In genomic region chr6:27545271-27546046, GRCh38 we compare ENCODE assay signal across 8 cellular contexts.
DNase-seq lines count a peak whose midpoint lies in the region; ATAC-seq and TF ChIP-seq lines count a peak whose summit lies in the region.

No MANE protein-coding gene starts in this region.

- peak overlapping the region; percentile 79 for H3K4me3 ChIP-seq in BE2C (ENCODE audit: low read depth, low read length)
- H3K4me3 ChIP-seq in HAP-1: no peak overlapping the region
- peak overlapping the region; percentile 90; the same call in 1 of the 2 replicates for H3K4me3 ChIP-seq in iPS DF 6.9 (ENCODE audit: low read length)
- H3K4me3 ChIP-seq in thoracic aorta: peak overlapping the region; percentile 1

- in situ Hi-C loops in HAP-1 (cut with MboI; ENCODE audit: low sequenced_read_pairs): no loop called here

- no peak for TF ChIP-seq CTCF in BE2C (IDR thresholded peaks at IDR 0.05; ENCODE audit: low read depth, low read length)
- TF ChIP-seq CTCF in activated B cell treated with CpG ODN at 0.5 μM for 24 hours (IDR thresholded peaks at IDR 0.05): no peak
- TF ChIP-seq CTCF in thoracic aorta (IDR thresholded peaks at IDR 0.05): no peak

- peaks cover 80% of the 10 kb centered on the region for H3K27me3 Mint-ChIP-seq in activated B cell treated with CpG ODN at 0.5 μM for 24 hours

- intact Hi-C loops in activated B cell treated with CpG ODN at 0.5 μM for 24 hours (cut with micrococcal nuclease): loop anchor here (10.0 kb wide), 1 partner anchor 251 kb away; no protein-coding TSS in a partner anchor

- H3K27ac Mint-ChIP-seq in activated B cell treated with CpG ODN at 0.5 μM for 24 hours: no peak overlapping the region

- CTCF ChIA-PET in activated B cell treated with CpG ODN at 0.5 μM for 24 hours (lab: Charles Lee): interaction anchor here (0.5 kb wide), 1 partner anchor 418 kb away, joined by 4 read pairs; no protein-coding TSS in a partner anchor

- H3K27ac ChIP-seq in iPS DF 6.9 (ENCODE audit: low read length) (no peak overlapping the region), thoracic aorta (no peak overlapping the region)

- peaks cover 1% of the 10 kb centered on the region for H3K36me3 Mint-ChIP-seq in activated B cell treated with CpG ODN at 0.5 μM for 24 hours (ENCODE audit: low read depth)

- H3K4me1 ChIP-seq in BE2C (no peaks in the 10 kb centered on the region), HAP-1 (peaks cover 3% of the 10 kb centered on the region; the same call in 1 of the 2 replicates), iPS DF 6.9 (ENCODE audit: control insufficient read depth, insufficient read depth, low read length) (no peaks in the 10 kb centered on the region), thoracic aorta (ENCODE audit: control insufficient read depth in 1 of 2, low read depth in 2 of 2) (peaks cover 0 to 6% of the 10 kb centered on the region in 2 donors)

- H3K4me3 Mint-ChIP-seq in activated B cell treated with CpG ODN at 0.5 μM for 24 hours: peak overlapping the region; percentile 6

- ATAC-seq in activated B cell treated with CpG ODN at 0.5 μM for 24 hours (ENCODE audit: low read depth) (no peak), thoracic aorta (ENCODE audit: insufficient number of reproducible peaks, low FRiP score, low read depth) (no peak), GM18909 (IDR thresholded peaks at IDR 0.05; ENCODE audit: poor library complexity, unreplicated experiment) (no peak)

- peaks cover 12% of the 10 kb centered on the region for H3K4me1 Mint-ChIP-seq in activated B cell treated with CpG ODN at 0.5 μM for 24 hours

- peak; percentile 83 for DNase-seq in BE2C
- DNase-seq in HAP-1 (ENCODE audit: low spot score in 2 of 2): peak; percentile 31 to 47
- no peak for DNase-seq in activated B cell treated with CpG ODN at 0.5 μM for 24 hours
- no peak for DNase-seq in iPS DF 6.9 (ENCODE audit: low read depth, low spot score)
- DNase-seq in thoracic aorta (ENCODE audit: low spot score): no peak
- no peak for DNase-seq in hepatic stellate cell (ENCODE audit: low spot score)
- DNase-seq in DMS153 treated with DMSO at 0.1 percent for 48 hours (lab: John Stamatoyannopoulos, UW; ENCODE audit: unreplicated experiment): no peak

- H3K9me3 ChIP-seq in BE2C (no peaks in the 10 kb centered on the region), HAP-1 (no peaks in the 10 kb centered on the region), iPS DF 6.9 (ENCODE audit: control insufficient read depth, insufficient read depth, low read length) (no peaks in the 10 kb centered on the region), thoracic aorta (no peaks in the 10 kb centered on the region)

- H3K9me3 Mint-ChIP-seq in activated B cell treated with CpG ODN at 0.5 μM for 24 hours: peaks cover 8% of the 10 kb centered on the region

- POLR2A ChIA-PET in activated B cell treated with CpG ODN at 0.5 μM for 24 hours (lab: Charles Lee): no interaction called here

- H3K27me3 ChIP-seq in BE2C (no peaks in the 10 kb centered on the region), HAP-1 (ENCODE audit: low read depth) (no peaks in the 10 kb centered on the region), iPS DF 6.9 (ENCODE audit: control insufficient read depth, insufficient read depth, low read length) (no peaks in the 10 kb centered on the region), thoracic aorta (replicated peaks; ENCODE audit: insufficient read depth) (peaks cover 13% of the 10 kb centered on the region)

- WGBS in iPS DF 6.9 (ENCODE audit: insufficient coverage, insufficient read length): no CpG with 5 or more reads among the region's 32 CpGs

- H3K36me3 ChIP-seq in BE2C: no peaks in the 10 kb centered on the region
- no peaks in the 10 kb centered on the region for H3K36me3 ChIP-seq in HAP-1 (replicated peaks)
- H3K36me3 ChIP-seq in iPS DF 6.9 (ENCODE audit: control insufficient read depth, insufficient read depth, low read length): no peaks in the 10 kb centered on the region
- no peaks in the 10 kb centered on the region for H3K36me3 ChIP-seq in thoracic aorta

Comparison
In these comparisons a context has a peak if more than half of its experiments do, and no peak if none do; other contexts are left out.
1. DNase-seq: peak in BE2C (single experiment) and HAP-1 (2 of 2); none in activated B cell treated with CpG ODN at 0.5 μM for 24 hours (single experiment), iPS DF 6.9 (single experiment), thoracic aorta (single experiment), hepatic stellate cell (single experiment) and DMS153 treated with DMSO at 0.1 percent for 48 hours (single experiment).